ENCODE assay signal across 1 cellular context in the genomic region with DNA sequence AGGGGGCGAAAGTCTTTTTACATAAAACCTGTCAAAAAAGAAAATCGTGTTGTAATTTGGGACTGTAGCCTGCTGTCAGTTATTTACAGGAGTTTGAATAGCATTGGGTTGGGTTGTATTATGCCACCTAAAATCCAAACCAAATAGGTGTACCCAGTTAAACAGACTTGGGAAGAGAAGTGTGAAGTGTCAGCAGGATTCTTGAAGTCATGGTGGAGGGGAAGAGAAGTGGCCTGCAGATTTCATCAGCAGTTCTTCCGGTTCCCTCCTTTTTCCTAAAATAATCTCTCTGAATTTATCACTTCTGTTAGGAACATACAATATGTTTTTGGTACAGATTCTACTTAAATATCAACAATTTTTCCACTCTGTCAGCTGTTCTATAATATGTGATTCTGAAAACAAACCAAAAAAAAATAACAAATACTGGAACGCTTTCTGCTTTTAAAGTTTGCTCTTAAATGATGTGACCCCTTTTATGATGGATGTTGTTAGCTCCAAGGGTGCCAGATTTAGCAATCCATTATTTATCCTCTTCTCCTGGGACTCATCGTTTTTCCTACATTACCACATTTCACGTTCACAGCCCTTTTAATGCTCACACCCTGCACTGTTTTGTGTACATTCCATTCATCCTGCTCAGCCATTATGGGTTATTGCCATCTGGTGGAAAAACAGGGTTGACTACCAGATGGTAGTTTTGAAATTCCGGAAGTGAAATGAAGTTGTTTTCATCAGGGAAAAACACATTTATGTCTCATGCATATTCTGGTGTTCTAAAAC.
TF ChIP-seq lines count a peak whose summit lies in the region.

No MANE protein-coding gene starts in this region.

TF ChIP-seq in GM12878, 131 proteins besides CTCF, POLR2A, EP300 and RAD21:
- TF ChIP-seq, protein P1, sequence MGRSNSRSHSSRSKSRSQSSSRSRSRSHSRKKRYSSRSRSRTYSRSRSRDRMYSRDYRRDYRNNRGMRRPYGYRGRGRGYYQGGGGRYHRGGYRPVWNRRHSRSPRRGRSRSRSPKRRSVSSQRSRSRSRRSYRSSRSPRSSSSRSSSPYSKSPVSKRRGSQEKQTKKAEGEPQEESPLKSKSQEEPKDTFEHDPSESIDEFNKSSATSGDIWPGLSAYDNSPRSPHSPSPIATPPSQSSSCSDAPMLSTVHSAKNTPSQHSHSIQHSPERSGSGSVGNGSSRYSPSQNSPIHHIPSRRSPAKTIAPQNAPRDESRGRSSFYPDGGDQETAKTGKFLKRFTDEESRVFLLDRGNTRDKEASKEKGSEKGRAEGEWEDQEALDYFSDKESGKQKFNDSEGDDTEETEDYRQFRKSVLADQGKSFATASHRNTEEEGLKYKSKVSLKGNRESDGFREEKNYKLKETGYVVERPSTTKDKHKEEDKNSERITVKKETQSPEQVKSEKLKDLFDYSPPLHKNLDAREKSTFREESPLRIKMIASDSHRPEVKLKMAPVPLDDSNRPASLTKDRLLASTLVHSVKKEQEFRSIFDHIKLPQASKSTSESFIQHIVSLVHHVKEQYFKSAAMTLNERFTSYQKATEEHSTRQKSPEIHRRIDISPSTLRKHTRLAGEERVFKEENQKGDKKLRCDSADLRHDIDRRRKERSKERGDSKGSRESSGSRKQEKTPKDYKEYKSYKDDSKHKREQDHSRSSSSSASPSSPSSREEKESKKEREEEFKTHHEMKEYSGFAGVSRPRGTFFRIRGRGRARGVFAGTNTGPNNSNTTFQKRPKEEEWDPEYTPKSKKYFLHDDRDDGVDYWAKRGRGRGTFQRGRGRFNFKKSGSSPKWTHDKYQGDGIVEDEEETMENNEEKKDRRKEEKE (IDR thresholded peaks at IDR 0.05) = no peak
- TF ChIP-seq, protein P2, sequence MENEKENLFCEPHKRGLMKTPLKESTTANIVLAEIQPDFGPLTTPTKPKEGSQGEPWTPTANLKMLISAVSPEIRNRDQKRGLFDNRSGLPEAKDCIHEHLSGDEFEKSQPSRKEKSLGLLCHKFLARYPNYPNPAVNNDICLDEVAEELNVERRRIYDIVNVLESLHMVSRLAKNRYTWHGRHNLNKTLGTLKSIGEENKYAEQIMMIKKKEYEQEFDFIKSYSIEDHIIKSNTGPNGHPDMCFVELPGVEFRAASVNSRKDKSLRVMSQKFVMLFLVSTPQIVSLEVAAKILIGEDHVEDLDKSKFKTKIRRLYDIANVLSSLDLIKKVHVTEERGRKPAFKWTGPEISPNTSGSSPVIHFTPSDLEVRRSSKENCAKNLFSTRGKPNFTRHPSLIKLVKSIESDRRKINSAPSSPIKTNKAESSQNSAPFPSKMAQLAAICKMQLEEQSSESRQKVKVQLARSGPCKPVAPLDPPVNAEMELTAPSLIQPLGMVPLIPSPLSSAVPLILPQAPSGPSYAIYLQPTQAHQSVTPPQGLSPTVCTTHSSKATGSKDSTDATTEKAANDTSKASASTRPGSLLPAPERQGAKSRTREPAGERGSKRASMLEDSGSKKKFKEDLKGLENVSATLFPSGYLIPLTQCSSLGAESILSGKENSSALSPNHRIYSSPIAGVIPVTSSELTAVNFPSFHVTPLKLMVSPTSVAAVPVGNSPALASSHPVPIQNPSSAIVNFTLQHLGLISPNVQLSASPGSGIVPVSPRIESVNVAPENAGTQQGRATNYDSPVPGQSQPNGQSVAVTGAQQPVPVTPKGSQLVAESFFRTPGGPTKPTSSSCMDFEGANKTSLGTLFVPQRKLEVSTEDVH (IDR thresholded peaks at IDR 0.05; ENCODE audit: low read depth, partially characterized antibody) = no peak
- no peak for TF ChIP-seq ZNF24 (IDR thresholded peaks at IDR 0.05)
- no peak for TF ChIP-seq EZH2 (IDR thresholded peaks at IDR 0.05; ENCODE audit: borderline replicate concordance, control insufficient read depth, low read depth, low read length)
- no peak for TF ChIP-seq ZBED1 (IDR thresholded peaks at IDR 0.05; ENCODE audit: borderline replicate concordance)
- no peak for TF ChIP-seq ZNF384 (IDR thresholded peaks at IDR 0.05; ENCODE audit: borderline replicate concordance, low read depth, low read length)
- TF ChIP-seq EGR1 (IDR thresholded peaks at IDR 0.05; ENCODE audit: borderline replicate concordance in 1 of 2, low read depth in 2 of 2, low read length in 2 of 2) = no peak
- peak; percentile 41; the same call in 1 of the 2 replicates for TF ChIP-seq SMC3 (IDR thresholded peaks at IDR 0.05; ENCODE audit: borderline replicate concordance, low read length)
- no peak for TF ChIP-seq EED (IDR thresholded peaks at IDR 0.05; ENCODE audit: low read depth)
- no peak for TF ChIP-seq TCF3 (IDR thresholded peaks at IDR 0.05; ENCODE audit: borderline replicate concordance, insufficient read depth, low read depth, low read length)
- TF ChIP-seq PBX3 (IDR thresholded peaks at IDR 0.05; ENCODE audit: insufficient replicate concordance, low read depth, low read length) = no peak
- 0 out of 2 replicates have a peak, but pooled peaks have one; percentile 23 for TF ChIP-seq YY1 (IDR thresholded peaks at IDR 0.05; ENCODE audit: low read depth, low read length)
